1 cellular context compared by ENCODE assay signal in genomic region chr1:181133441-181133951, GRCh38.
TF ChIP-seq lines count a peak whose summit lies in the region.

No MANE protein-coding gene starts in this region.

TF ChIP-seq in GM23338, 12 proteins besides CTCF, POLR2A, EP300 and RAD21 (continued from another document):
- TF ChIP-seq REST (IDR thresholded peaks at IDR 0.05; ENCODE audit: unreplicated experiment) (no peak), ZNF114 (CRISPR knock-in tag; IDR thresholded peaks at IDR 0.05) (no peak), ZNF331 (CRISPR knock-in tag; IDR thresholded peaks at IDR 0.05; ENCODE audit: low read depth) (no peak), EZH2phosphoT487 (IDR thresholded peaks at IDR 0.05; ENCODE audit: unreplicated experiment) (no peak), JUNB (IDR thresholded peaks at IDR 0.05; ENCODE audit: unreplicated experiment) (no peak), CREB1 (CRISPR knock-in tag; IDR thresholded peaks at IDR 0.05; ENCODE audit: low read depth) (no peak), EZH2 (IDR thresholded peaks at IDR 0.05; ENCODE audit: low read depth, unreplicated experiment) (no peak)
